In genomic region chr13:21402586-21403307, GRCh38 we compare ENCODE assay signal across 14 cellular contexts. TPM values are rescaled to one million over a fixed set of nuclear protein-coding genes. Genes with fewer than 3 reads are reported as not detected.
A peak's percentile ranks its signal among the peaks of the same experiment; 100 is the strongest.
DNase-seq lines count a peak whose midpoint lies in the region; ATAC-seq and TF ChIP-seq lines count a peak whose summit lies in the region.
"Had no signal": no experiment of that assay in that cellular context is flagged by ENCODE, and none has a peak within 500 bp of the region (broad histone marks: within the 10 kb centered on the region; RNA-seq: fewer than 3 reads in every experiment).

No MANE protein-coding gene starts in this region.

- H3K36me3 Mint-ChIP-seq in HFFc6 (ENCODE audit: low read depth) (peaks cover 13% of the 10 kb centered on the region), immature natural killer cell (peaks cover 15 to 34% (median 30%) of the 10 kb centered on the region in 3 donors)
- peaks cover 56% of the 10 kb centered on the region for H3K36me3 Mint-ChIP-seq in activated naive CD8-positive, alpha-beta T cell treated with anti-CD3 and anti-CD28 coated beads for 36 hours

- no peak for ATAC-seq in HG03025 (IDR thresholded peaks at IDR 0.05; ENCODE audit: low FRiP score, unreplicated experiment)
- ATAC-seq: mucosa of descending colon had no signal

- H3K4me1 ChIP-seq in Peyer's patch = no peaks in the 10 kb centered on the region

- no peaks in the 10 kb centered on the region for H3K27me3 Mint-ChIP-seq in HFFc6 (ENCODE audit: insufficient read depth)
- H3K27me3 Mint-ChIP-seq in activated naive CD8-positive, alpha-beta T cell treated with anti-CD3 and anti-CD28 coated beads for 36 hours = no peaks in the 10 kb centered on the region
- H3K27me3 Mint-ChIP-seq in immature natural killer cell (ENCODE audit: low read depth in 3 of 3) = peaks cover 0 to 6% (median 2%) of the 10 kb centered on the region in 3 donors
- H3K27me3 Mint-ChIP-seq: activated B cell treated with CpG ODN at 0.5 μM for 24 hours had no signal

- H3K27ac Mint-ChIP-seq in HFFc6 (peak overlapping the region; percentile 29), immature natural killer cell (peak overlapping the region; percentile 26 to 71 (median 51))
- peak overlapping the region; percentile 31 for H3K27ac Mint-ChIP-seq in activated naive CD8-positive, alpha-beta T cell treated with anti-CD3 and anti-CD28 coated beads for 36 hours
- H3K27ac Mint-ChIP-seq: activated B cell treated with CpG ODN at 0.5 μM for 24 hours had no signal

- H3K4me1 Mint-ChIP-seq in HFFc6 (ENCODE audit: low read depth) (peaks cover 31% of the 10 kb centered on the region), immature natural killer cell (peaks cover 44 to 70% of the 10 kb centered on the region in 2 donors)
- H3K4me1 Mint-ChIP-seq in activated naive CD8-positive, alpha-beta T cell treated with anti-CD3 and anti-CD28 coated beads for 36 hours = peaks cover 34% of the 10 kb centered on the region
- H3K4me1 Mint-ChIP-seq: activated B cell treated with CpG ODN at 0.5 μM for 24 hours had no signal

- no peak overlapping the region for H3K4me3 ChIP-seq in Peyer's patch
- H3K4me3 ChIP-seq: mucosa of descending colon had no signal

- no peak for TF ChIP-seq CTCF in HFFc6 (IDR thresholded peaks at IDR 0.05)
- no peak for TF ChIP-seq CTCF in Peyer's patch (IDR thresholded peaks at IDR 0.05)

- H3K4me3 Mint-ChIP-seq in HFFc6 (no peak overlapping the region), immature natural killer cell (no peak overlapping the region)
- no peak overlapping the region for H3K4me3 Mint-ChIP-seq in activated naive CD8-positive, alpha-beta T cell treated with anti-CD3 and anti-CD28 coated beads for 36 hours
- H3K4me3 Mint-ChIP-seq: activated B cell treated with CpG ODN at 0.5 μM for 24 hours had no signal

- peaks cover 7% of the 10 kb centered on the region for H3K9me3 Mint-ChIP-seq in HFFc6
- peaks cover 18% of the 10 kb centered on the region for H3K9me3 Mint-ChIP-seq in activated naive CD8-positive, alpha-beta T cell treated with anti-CD3 and anti-CD28 coated beads for 36 hours
- H3K9me3 Mint-ChIP-seq in immature natural killer cell = peaks cover 0 to 1% (median 0%) of the 10 kb centered on the region in 6 donors

- H3K27me3 ChIP-seq in Peyer's patch = no peaks in the 10 kb centered on the region

- DNase-seq in AG08395 (ENCODE audit: low spot score) (peak; percentile 4), HFFc6 (peak; percentile 40), immature natural killer cell (no peak), Peyer's patch (no peak), KG1 (lab: John Stamatoyannopoulos, UW) (no peak), occipital lobe (lab: John Stamatoyannopoulos, UW) (no peak)
- no peak for DNase-seq in activated naive CD8-positive, alpha-beta T cell treated with anti-CD3 and anti-CD28 coated beads for 36 hours
- DNase-seq: activated B cell treated with CpG ODN at 0.5 μM for 24 hours, anterior cingulate cortex, DMS79, glutamatergic neuron, mucosa of descending colon, NCI-H1694 had no signal

- H3K36me3 ChIP-seq in Peyer's patch = peaks cover 0 to 20% (median 0%) of the 10 kb centered on the region in 3 donors

- TF ChIP-seq POLR2A in Peyer's patch (IDR thresholded peaks at IDR 0.05) = no peak

- H3K27ac ChIP-seq in Peyer's patch = no peak overlapping the region

- H3K9me3 ChIP-seq in Peyer's patch = no peaks in the 10 kb centered on the region

RNA-seq across cellular contexts. Expression of gene ZDHHC20, which starts 56.4 kb away (rescaled TPM):
- 10 to 100 TPM; 65.3 to 75.1 (median 69.6) TPM for total RNA-seq in HFFc6 (2021; fragmentation: NEBNext Ultra II Directional; extraction: Animal tissue kit (Norgen Biotek cat#: 25700))
- 10 to 100 TPM; 52.0 to 52.8 TPM for total RNA-seq in activated naive CD8-positive, alpha-beta T cell treated with anti-CD3 and anti-CD28 coated beads for 36 hours
- polyA plus RNA-seq in immature natural killer cell = 10 to 100 TPM; 23.8 to 67.7 (median 61.3) TPM
- 100 to 1,000 TPM in 1 of 4 donors, 10 to 100 TPM in 3; 50.8 to 132 (median 67.1) TPM for total RNA-seq in Peyer's patch
- 159 TPM for total RNA-seq in occipital lobe

Comparison
In these comparisons a context has a peak if more than half of its experiments do, and no peak if none do; other contexts are left out.
1. DNase-seq: peak in AG08395 (single experiment) and HFFc6 (single experiment); none in activated naive CD8-positive, alpha-beta T cell treated with anti-CD3 and anti-CD28 coated beads for 36 hours (single experiment), immature natural killer cell (0 of 3), Peyer's patch (0 of 3), KG1 (single experiment) and occipital lobe (single experiment).
2. Peak in every context shown above with its lines, with median percentiles within 50 percentile points of each other: H3K27ac Mint-ChIP-seq.